22 cellular contexts compared by ENCODE assay signal in the genomic region with DNA sequence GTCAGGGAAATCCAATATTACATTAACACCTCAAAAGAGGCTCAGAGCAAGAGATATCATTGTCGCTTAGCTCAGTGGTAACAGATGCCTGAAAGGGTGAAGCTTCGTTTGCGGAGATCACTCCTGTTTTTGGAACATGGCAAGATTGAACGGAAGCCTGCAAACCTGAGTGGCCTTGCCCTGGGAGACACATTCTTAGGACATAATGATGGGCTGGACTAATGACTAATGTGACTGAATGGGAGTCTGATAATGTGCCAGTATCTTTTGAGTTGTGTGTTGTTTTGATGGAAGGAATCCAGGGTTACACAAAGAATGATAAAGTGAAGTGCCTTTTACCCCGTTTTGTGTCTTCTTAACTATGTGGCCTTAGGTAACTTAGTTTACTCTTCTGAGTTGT.
DNase-seq lines count a peak whose midpoint lies in the region; ATAC-seq, FAIRE-seq and TF ChIP-seq lines count a peak whose summit lies in the region.
"Had no signal": no experiment of that assay in that cellular context is flagged by ENCODE, and none has a peak within 500 bp of the region (broad histone marks: within the 10 kb centered on the region; RNA-seq: fewer than 3 reads in every experiment).

No MANE protein-coding gene starts in this region.

- peak; percentile 12 to 48 for ATAC-seq in left cardiac atrium
- ATAC-seq in heart left ventricle = no peak
- ATAC-seq in HG02623 (IDR thresholded peaks at IDR 0.05; ENCODE audit: unreplicated experiment) = no peak
- ATAC-seq in GM19452 (IDR thresholded peaks at IDR 0.05; ENCODE audit: unreplicated experiment) = no peak
- ATAC-seq: A549; CD8-positive, alpha-beta T cell had no signal

- H3K23me2 ChIP-seq in H1 (ENCODE audit: low read depth, low read length) = no peaks in the 10 kb centered on the region

- H3K4ac ChIP-seq in H1 (replicated peaks; ENCODE audit: insufficient read length, low read depth, low read length) = no peak overlapping the region

- no peak overlapping the region for H2BK20ac ChIP-seq in H1 (ENCODE audit: low read length)

- no peak for TF ChIP-seq EP300 in H1 (IDR thresholded peaks at IDR 0.05; ENCODE audit: borderline replicate concordance in 1 of 2, low read depth in 2 of 2, low read length in 2 of 2)

- no peak overlapping the region for H4K8ac ChIP-seq in H1 (ENCODE audit: extremely low read depth, insufficient read depth, low read length)

- H2BK5ac ChIP-seq in H1 (ENCODE audit: low read depth, low read length) = no peak overlapping the region

- POLR2A ChIA-PET in H1 (lab: Charles Lee; ENCODE audit: partially characterized antibody) = no interaction called here

- intact Hi-C loops in left cardiac atrium (cut with DNase I) = no loop called here
- intact Hi-C loops in heart left ventricle (cut with DNase I) = no loop called here

- 58 to 74% (median 61%) methylated on average over 5 of the region's 5 CpGs for WGBS in heart left ventricle, 4 donors
- WGBS in H1 (ENCODE audit: extremely low coverage in 1 of 2, insufficient coverage in 1 of 2, insufficient read length in 1 of 2, insufficient replicate concordance in 2 of 2, low coverage in 1 of 2, low lambda C conversion rate in 2 of 2, missing lambda C conversion rate in 1 of 2), 2 experiments = 95% methylated on average over 5 of the region's 5 CpGs; no CpG with 5 or more reads in 1 of the 2 experiments

- H3K79me2 ChIP-seq in H1 (ENCODE audit: control insufficient read depth in 1 of 2, insufficient read depth in 2 of 2, low read length in 2 of 2) (no peaks in the 10 kb centered on the region), osteoblast (ENCODE audit: insufficient read depth, low read length) (no peaks in the 10 kb centered on the region)

- no peak overlapping the region for H3K56ac ChIP-seq in H1 (replicated peaks; ENCODE audit: insufficient read length, low read depth, low read length)

- H2BK12ac ChIP-seq in H1 (ENCODE audit: low read depth, low read length) = no peak overlapping the region

- peaks cover 0 to 12% (median 0%) of the 10 kb centered on the region in 12 donors for H3K4me1 ChIP-seq in heart left ventricle
- H3K4me1 ChIP-seq in H1 (replicated peaks in 1 of 4; ENCODE audit: control insufficient read depth in 3 of 4, insufficient read depth in 4 of 4, low read length in 3 of 4) = peaks cover 5 to 11% (median 11%) of the 10 kb centered on the region in 4 experiments; a peak in 6 of 7 replicates
- no peaks in the 10 kb centered on the region for H3K4me1 ChIP-seq in osteoblast (ENCODE audit: insufficient read depth, low read length)
- H3K4me1 ChIP-seq: A549; BLaER1 treated with 17β-estradiol and CSF1 and Interleukin-3, amounts not matched to agents 10 nM and 100 nM; Caco-2 had no signal

- H2AFZ ChIP-seq in H1 (ENCODE audit: low read length) (no peak overlapping the region), osteoblast (ENCODE audit: low read length) (no peak overlapping the region)

- H2BK120ac ChIP-seq in H1 (replicated peaks; ENCODE audit: low read depth, low read length) = no peak overlapping the region

- TF ChIP-seq RAD21 in H1 (IDR thresholded peaks at IDR 0.05 in 1 of 2, conservative IDR thresholded peaks at IDR 0.05 in 1 of 2; ENCODE audit: low read depth in 2 of 2, low read length in 2 of 2) = no peak

- DNase-seq in left cardiac atrium (no peak), heart left ventricle (no peak), H1 (ENCODE audit: low read depth in 1 of 2, low spot score in 2 of 2) (no peak), osteoblast (ENCODE audit: insufficient read length, low spot score, missing footprints) (peak; percentile 72), NCI-H748 treated with DMSO at 0.1 percent for 48 hours (lab: John Stamatoyannopoulos, UW) (no peak)
- DNase-seq: AML-193; Caco-2; Calu3; CD4-positive, alpha-beta T cell; CD8-positive, alpha-beta T cell; DMS79 treated with DMSO at 0.1 percent for 48 hours; GF-D8 had no signal

- H3K9me3 ChIP-seq in heart left ventricle = no peaks in the 10 kb centered on the region
- H3K9me3 ChIP-seq in H1 (ENCODE audit: insufficient read depth in 2 of 2, low read depth in 1 of 2, low read length in 1 of 2) = peaks cover 0 to 1% of the 10 kb centered on the region in 2 experiments; a peak in 1 of 4 replicates
- H3K9me3 ChIP-seq in osteoblast (ENCODE audit: low read depth, low read length) = no peaks in the 10 kb centered on the region
- H3K9me3 ChIP-seq: A549; BLaER1 treated with 17β-estradiol and CSF1 and Interleukin-3, amounts not matched to agents 10 nM and 100 nM; Caco-2 had no signal

- no peaks in the 10 kb centered on the region for H3K79me1 ChIP-seq in H1 (ENCODE audit: low read depth, low read length)

- H2BK15ac ChIP-seq in H1 (ENCODE audit: low read length) = no peak overlapping the region

- H3K36me3 ChIP-seq in heart left ventricle (no peaks in the 10 kb centered on the region), H1 (ENCODE audit: control insufficient read depth in 2 of 4, insufficient read depth in 4 of 4, low read length in 3 of 4) (no peaks in the 10 kb centered on the region), osteoblast (ENCODE audit: insufficient read depth, low read length) (no peaks in the 10 kb centered on the region)
- H3K36me3 ChIP-seq: BLaER1 treated with 17β-estradiol and CSF1 and Interleukin-3, amounts not matched to agents 10 nM and 100 nM had no signal

- 0 out of 2 replicates have a peak overlapping the region, but pooled peaks have one; percentile 4 for H3K18ac ChIP-seq in H1 (ENCODE audit: extremely low read depth, low read length)

- H3K27ac ChIP-seq in heart left ventricle = no peak overlapping the region
- H3K27ac ChIP-seq in H1 (ENCODE audit: low read depth, low read length) = no peak overlapping the region
- H3K27ac ChIP-seq in osteoblast (ENCODE audit: low read depth, low read length) = no peak overlapping the region
- H3K27ac ChIP-seq: 22Rv1; A549; BLaER1 treated with 17β-estradiol and CSF1 and Interleukin-3, amounts not matched to agents 10 nM and 100 nM; C4-2B had no signal

- H3K4me2 ChIP-seq in H1 (ENCODE audit: insufficient read depth in 1 of 2, low read depth in 2 of 2, low read length in 2 of 2) = no peak overlapping the region
- no peak overlapping the region for H3K4me2 ChIP-seq in osteoblast (ENCODE audit: insufficient read depth, low read length)
- H3K4me2 ChIP-seq: A549; BLaER1 treated with 17β-estradiol and CSF1 and Interleukin-3, amounts not matched to agents 10 nM and 100 nM had no signal

- no peak overlapping the region for H4K5ac ChIP-seq in H1 (ENCODE audit: insufficient read length, low read depth, low read length)

- H3K4me3 ChIP-seq in heart left ventricle = no peak overlapping the region
- no peak overlapping the region for H3K4me3 ChIP-seq in H1 (ENCODE audit: extremely low read depth in 1 of 4, insufficient read depth in 2 of 4, low read depth in 3 of 4, low read length in 4 of 4)
- no peak overlapping the region for H3K4me3 ChIP-seq in osteoblast (ENCODE audit: insufficient read depth, low read length)
- H3K4me3 ChIP-seq: A549; BLaER1 treated with 17β-estradiol and CSF1 and Interleukin-3, amounts not matched to agents 10 nM and 100 nM had no signal

- H4K20me1 ChIP-seq in H1 (replicated peaks in 1 of 2; ENCODE audit: control insufficient read depth in 1 of 2, insufficient read depth in 2 of 2, low read length in 2 of 2) = no peaks in the 10 kb centered on the region
- H4K20me1 ChIP-seq in osteoblast (ENCODE audit: insufficient read depth, low read length) = no peaks in the 10 kb centered on the region
- H4K20me1 ChIP-seq: BLaER1 treated with 17β-estradiol and CSF1 and Interleukin-3, amounts not matched to agents 10 nM and 100 nM had no signal

- H3K27me3 ChIP-seq in heart left ventricle (no peaks in the 10 kb centered on the region), H1 (replicated peaks in 1 of 4; ENCODE audit: control insufficient read depth in 3 of 4, extremely low read depth in 1 of 4, insufficient read depth in 3 of 4, low read length in 3 of 4) (no peaks in the 10 kb centered on the region), osteoblast (ENCODE audit: insufficient read depth, low read length) (no peaks in the 10 kb centered on the region)
- H3K27me3 ChIP-seq: BLaER1 treated with 17β-estradiol and CSF1 and Interleukin-3, amounts not matched to agents 10 nM and 100 nM had no signal

- no peak overlapping the region for H4K91ac ChIP-seq in H1 (replicated peaks; ENCODE audit: insufficient read length, low read length)

- no peak overlapping the region for H3K14ac ChIP-seq in H1 (ENCODE audit: insufficient read length)

- FAIRE-seq in H1 (lab: Jason Lieb, UNC) = no peak
- FAIRE-seq: A549, D721Med, G401.6, GM12891, GM18507 had no signal

- H3K23ac ChIP-seq in H1 (ENCODE audit: insufficient read length) = no peak overlapping the region

- peak overlapping the region in 1 of 4 experiments; percentile 8; a peak in 1 of 7 replicates for H3K9ac ChIP-seq in H1 (replicated peaks in 1 of 4; ENCODE audit: extremely low read depth in 1 of 4, low read depth in 3 of 4, low read length in 3 of 4)
- H3K9ac ChIP-seq: BLaER1 treated with 17β-estradiol and CSF1 and Interleukin-3, amounts not matched to agents 10 nM and 100 nM had no signal

- TF ChIP-seq CTCF in heart left ventricle (IDR thresholded peaks at IDR 0.05) (no peak), H1 (IDR thresholded peaks at IDR 0.05; ENCODE audit: control extremely low read depth in 1 of 3, insufficient read depth in 1 of 3, low read depth in 1 of 3, low read length in 3 of 3) (no peak), osteoblast (IDR thresholded peaks at IDR 0.05; ENCODE audit: extremely low read depth, low read depth, low read length) (no peak)

- no peak overlapping the region for H2AK5ac ChIP-seq in H1 (ENCODE audit: low read depth, low read length)

- TF ChIP-seq POLR2A in heart left ventricle (IDR thresholded peaks at IDR 0.05) (no peak), H1 (IDR thresholded peaks at IDR 0.05; ENCODE audit: control extremely low read depth in 1 of 2, low read depth in 2 of 2, low read length in 2 of 2) (no peak)

- CTCF ChIA-PET in H1 (lab: Charles Lee; ENCODE audit: partially characterized antibody) = interaction anchor here (1.1 kb wide), 1 partner anchor 10 kb away, joined by 3 read pairs; no protein-coding TSS in a partner anchor

TF ChIP-seq in H1, 55 proteins besides CTCF, POLR2A, EP300 and RAD21:
- TF ChIP-seq JUND (IDR thresholded peaks at IDR 0.05; ENCODE audit: low read length) (no peak), CREB1 (IDR thresholded peaks at IDR 0.05) (no peak), KDM5A (IDR thresholded peaks at IDR 0.05; ENCODE audit: low read length) (no peak), BRCA1 (IDR thresholded peaks at IDR 0.05; ENCODE audit: low read depth, low read length) (no peak), RFX5 (IDR thresholded peaks at IDR 0.05; ENCODE audit: borderline replicate concordance, low read depth, low read length) (no peak)
- TF ChIP-seq, protein P1, sequence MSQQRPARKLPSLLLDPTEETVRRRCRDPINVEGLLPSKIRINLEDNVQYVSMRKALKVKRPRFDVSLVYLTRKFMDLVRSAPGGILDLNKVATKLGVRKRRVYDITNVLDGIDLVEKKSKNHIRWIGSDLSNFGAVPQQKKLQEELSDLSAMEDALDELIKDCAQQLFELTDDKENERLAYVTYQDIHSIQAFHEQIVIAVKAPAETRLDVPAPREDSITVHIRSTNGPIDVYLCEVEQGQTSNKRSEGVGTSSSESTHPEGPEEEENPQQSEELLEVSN (IDR thresholded peaks at IDR 0.05) = no peak

Comparison
In these comparisons a context has a peak if more than half of its experiments do, and no peak if none do; other contexts are left out.
1. ATAC-seq: peak in left cardiac atrium (2 of 2); none in heart left ventricle (0 of 4), HG02623 (single experiment) and GM19452 (single experiment).